ENCODE assay signal across 8 cellular contexts in genomic region chr18:8704361-8705279, GRCh38. TPM values are rescaled to one million over a fixed set of nuclear protein-coding genes. Genes with fewer than 3 reads are reported as not detected.
A peak's percentile ranks its signal among the peaks of the same experiment; 100 is the strongest.
DNase-seq lines count a peak whose midpoint lies in the region; ATAC-seq, FAIRE-seq and TF ChIP-seq lines count a peak whose summit lies in the region.

No MANE protein-coding gene starts in this region.

- H3K27me3 ChIP-seq in NT2/D1 (ENCODE audit: insufficient read depth, insufficient read length), result peaks cover 7% of the 10 kb centered on the region
- H3K27me3 ChIP-seq in endothelial cell of umbilical vein (ENCODE audit: control insufficient read depth in 2 of 2, insufficient read depth in 2 of 2, low read length in 2 of 2), result no peaks in the 10 kb centered on the region

- H3K9me3 ChIP-seq in NT2/D1 (ENCODE audit: insufficient read depth, low read length) (no peaks in the 10 kb centered on the region), endothelial cell of umbilical vein (replicated peaks; ENCODE audit: control insufficient read depth, insufficient read depth, low read length) (no peaks in the 10 kb centered on the region)

- POLR2A ChIA-PET in endothelial cell of umbilical vein (lab: Charles Lee), result no interaction called here

- H3K4me1 ChIP-seq in NT2/D1 (ENCODE audit: insufficient read depth, insufficient read length), result peaks cover 5% of the 10 kb centered on the region
- H3K4me1 ChIP-seq in endothelial cell of umbilical vein (ENCODE audit: control insufficient read depth, extremely low read depth, insufficient read depth, low read length), result peaks cover 17% of the 10 kb centered on the region

- TF ChIP-seq POLR2A in endothelial cell of umbilical vein (IDR thresholded peaks at IDR 0.05; ENCODE audit: low read depth, low read length), result peak; percentile 41

- H3K27ac ChIP-seq in endothelial cell of umbilical vein (ENCODE audit: insufficient read depth, low read depth, low read length), result peak overlapping the region; percentile 66

- H2AFZ ChIP-seq in endothelial cell of umbilical vein (ENCODE audit: low read depth, low read length), result peak overlapping the region; percentile 98

- dilution Hi-C loops in endothelial cell of umbilical vein (cut with MboI; ENCODE audit: extremely low pct_ligation_motif_present, low sequenced_read_pairs), result no loop called here

- ATAC-seq in GM21423 (IDR thresholded peaks at IDR 0.05; ENCODE audit: unreplicated experiment), result peak; percentile 85

- H3K79me2 ChIP-seq in endothelial cell of umbilical vein (ENCODE audit: control insufficient read depth, insufficient read depth, low read length), result peaks cover 36% of the 10 kb centered on the region

- H3K4me3 ChIP-seq in NT2/D1 (ENCODE audit: insufficient read length, low read depth) (peak overlapping the region; percentile 59), endothelial cell of umbilical vein (replicated peaks in 1 of 3; ENCODE audit: insufficient read depth in 1 of 3, low read depth in 1 of 3, low read length in 3 of 3) (peak overlapping the region; percentile 52 to 79 (median 66))

- H3K9ac ChIP-seq in NT2/D1 (ENCODE audit: insufficient read length, low read depth) (peak overlapping the region; percentile 68), endothelial cell of umbilical vein (replicated peaks; ENCODE audit: extremely low read depth, insufficient read depth, low read length) (peak overlapping the region; percentile 70)

- H3K4me2 ChIP-seq in endothelial cell of umbilical vein (ENCODE audit: insufficient read depth, low read length), result peak overlapping the region; percentile 88

- CTCF ChIA-PET in endothelial cell of umbilical vein (lab: Charles Lee), result interaction anchor here (0.7 to 4.0 kb wide), 11 partner anchors 8 to 283 kb away, joined by 3 to 11 read pairs (median 3); no protein-coding TSS in a partner anchor

- no peaks in the 10 kb centered on the region for H4K20me1 ChIP-seq in endothelial cell of umbilical vein (replicated peaks; ENCODE audit: control insufficient read depth, extremely low read depth, insufficient read depth, low read length)

- H3K36me3 ChIP-seq in NT2/D1 (ENCODE audit: insufficient read depth, insufficient read length, low read length), result peaks cover 13% of the 10 kb centered on the region
- H3K36me3 ChIP-seq in endothelial cell of umbilical vein (ENCODE audit: control insufficient read depth in 2 of 2, extremely low read depth in 1 of 2, insufficient read depth in 2 of 2, low read length in 2 of 2), result no peaks in the 10 kb centered on the region

- H3K9me1 ChIP-seq in endothelial cell of umbilical vein (replicated peaks; ENCODE audit: control insufficient read depth, extremely low read depth, insufficient read depth, low read length), result no peaks in the 10 kb centered on the region

- FAIRE-seq in HTR-8/SVneo (lab: Jason Lieb, UNC) (peak; percentile 89), endothelial cell of umbilical vein (lab: Jason Lieb, UNC) (peak; percentile 85)

- DNase-seq in COLO668 (lab: John Stamatoyannopoulos, UW; ENCODE audit: unreplicated experiment), result peak; percentile 97
- peak; percentile 88 for DNase-seq in HTR-8/SVneo (ENCODE audit: insufficient read length, low spot score)
- DNase-seq in NT2/D1 (ENCODE audit: low read depth, low spot score), result no peak
- peak; percentile 90 for DNase-seq in activated CD8-positive, alpha-beta memory T cell treated with anti-CD3 and anti-CD28 coated beads, Interleukin-2, amount 50 U/mL, for 48 hours
- peak; percentile 87 for DNase-seq in endothelial cell of umbilical vein (ENCODE audit: low read depth, low spot score)
- DNase-seq in middle frontal gyrus (ENCODE audit: extremely low spot score, low spot score), result peak; percentile 82
- peak; percentile 73 to 81 for DNase-seq in stimulated activated CD8-positive, alpha-beta memory T cell treated with anti-CD3 and anti-CD28 coated beads, Interleukin-15, amount 100 ng/mL, for 48 hours (ENCODE audit: low read depth in 2 of 2)

- BruUV-seq in endothelial cell of umbilical vein (replicated peaks; lab: Mats Ljungman, UMichigan), result TSS peak; percentile 16

- TF ChIP-seq CTCF in endothelial cell of umbilical vein (IDR thresholded peaks at IDR 0.05; ENCODE audit: extremely low read depth in 1 of 2, insufficient read depth in 1 of 2, low read depth in 1 of 2, low read length in 2 of 2), result no peak

- intact Hi-C loops in endothelial cell of umbilical vein (cut with micrococcal nuclease), result loop anchor here (1.0 to 10.0 kb wide), 6 partner anchors 40 to 700 kb away; partner anchors contain the start of gene ANKRD12

TF ChIP-seq in endothelial cell of umbilical vein, 7 proteins besides CTCF, POLR2A, EP300 and RAD21:
- TF ChIP-seq MYC (IDR thresholded peaks at IDR 0.05; ENCODE audit: low read depth, low read length) (no peak), MAX (IDR thresholded peaks at IDR 0.05; ENCODE audit: insufficient read depth, insufficient read length) (no peak), POLR2AphosphoS5 (IDR thresholded peaks at IDR 0.05; ENCODE audit: insufficient read depth, low read depth, low read length) (peak; percentile 56), FOS (IDR thresholded peaks at IDR 0.05; ENCODE audit: borderline replicate concordance, insufficient read depth, low read length) (no peak)

RNA-seq across cellular contexts. Expression of gene MTCL1, which starts 0.7 kb away (rescaled TPM):
- 36.7 and 75.7 TPM in 2 replicates for total RNA-seq in endothelial cell of umbilical vein
- polyA plus RNA-seq in endothelial cell of umbilical vein, result 11.9 and 14.0 TPM in 2 replicates
- polyA plus RNA-seq in endothelial cell of umbilical vein (2011; cell fraction: cytosol; rRNA removed), result 9.9 and 12.7 TPM in 2 replicates
- 75.8 and 89.8 TPM in 2 replicates for polyA plus RNA-seq in endothelial cell of umbilical vein (2011; cell fraction: nucleus; rRNA removed)
- polyA plus RNA-seq in endothelial cell of umbilical vein (2012), result 41.8 and 46.2 TPM in 2 replicates
- 29.2 and 36.3 TPM in 2 replicates for polyA minus RNA-seq in endothelial cell of umbilical vein
- polyA minus RNA-seq in endothelial cell of umbilical vein (2011; cell fraction: cytosol; rRNA and poly(A)+ RNA removed), result 14.4 TPM
- polyA minus RNA-seq in endothelial cell of umbilical vein (2011; cell fraction: nucleus; rRNA and poly(A)+ RNA removed), result 68.5 and 70.3 TPM in 2 replicates
